ENCODE assay signal across 29 cellular contexts in the genomic region with DNA sequence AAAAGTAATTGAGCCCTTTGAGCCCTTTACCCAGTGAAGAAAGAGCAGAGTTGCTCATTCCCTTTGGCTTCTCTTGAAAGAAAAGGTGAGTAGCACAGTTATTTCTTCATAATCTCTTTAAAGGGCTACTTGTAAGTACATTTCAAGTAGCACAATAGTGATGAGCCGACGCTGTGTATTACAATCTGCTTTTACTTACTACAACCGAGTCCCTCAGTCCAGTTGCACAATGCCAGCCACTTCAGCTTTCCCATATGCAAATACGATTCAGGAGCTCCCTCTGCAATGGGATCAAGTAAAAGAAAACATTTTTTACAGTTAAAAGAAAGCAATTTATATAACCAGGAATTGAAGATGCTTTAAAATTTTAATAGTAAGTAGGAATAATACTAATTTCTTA.
"Had no signal": no experiment of that assay in that cellular context is flagged by ENCODE, and none has a peak within 500 bp of the region (broad histone marks: within the 10 kb centered on the region; RNA-seq: fewer than 3 reads in every experiment).

No MANE protein-coding gene starts in this region.

- H3K36me3 ChIP-seq: left ventricle myocardium inferior, pancreas, prostate gland, stomach, thyroid gland, transverse colon, upper lobe of left lung had no signal

- H3K9me3 Mint-ChIP-seq: immature natural killer cell; naive thymus-derived CD8-positive, alpha-beta T cell; stimulated activated naive B cell treated with anti-CD40 and anti-IgM and Interleukin-4, amounts not matched to agents 10 μg/mL and 1 μg/mL and 100 μg/mL, for 72 hours had no signal

- H3K27ac Mint-ChIP-seq: immature natural killer cell; naive thymus-derived CD8-positive, alpha-beta T cell; nephron; stimulated activated naive B cell treated with anti-CD40 and anti-IgM and Interleukin-4, amounts not matched to agents 10 μg/mL and 1 μg/mL and 100 μg/mL, for 72 hours had no signal

- H3K4me1 Mint-ChIP-seq: immature natural killer cell; nephron; neural crest cell; stimulated activated naive B cell treated with anti-CD40 and anti-IgM and Interleukin-4, amounts not matched to agents 10 μg/mL and 1 μg/mL and 100 μg/mL, for 72 hours had no signal

- H3K27me3 ChIP-seq: pancreas, stomach, testis, thyroid gland, upper lobe of left lung had no signal

- H3K27ac ChIP-seq: left ventricle myocardium inferior, pancreas, prostate gland, skin epidermis, stomach, testis, thyroid gland, transverse colon, upper lobe of left lung had no signal

- H3K36me3 Mint-ChIP-seq: naive thymus-derived CD8-positive, alpha-beta T cell; stimulated activated naive B cell treated with anti-CD40 and anti-IgM and Interleukin-4, amounts not matched to agents 10 μg/mL and 1 μg/mL and 100 μg/mL, for 72 hours had no signal

- H3K4me3 ChIP-seq: left ventricle myocardium inferior, pancreas, prostate gland, skin epidermis, stomach, testis, thyroid gland, transverse colon, upper lobe of left lung had no signal

- ATAC-seq: left colon; naive thymus-derived CD8-positive, alpha-beta T cell; pancreas; right cardiac atrium; sciatic nerve; stimulated activated naive B cell treated with anti-CD40 and anti-IgM and Interleukin-4, amounts not matched to agents 10 μg/mL and 1 μg/mL and 100 μg/mL, for 72 hours; stimulated activated naive CD8-positive, alpha-beta T cell treated with anti-CD3 and anti-CD28 coated beads, Interleukin-15, Interleukin-2, amounts not matched to agents 100 U/mL and 50 U/mL, for 24 hours had no signal

- H3K9me3 ChIP-seq: left ventricle myocardium inferior, pancreas, prostate gland, stomach, testis, thyroid gland, transverse colon, upper lobe of left lung had no signal

- DNase-seq: hypothalamus; immature natural killer cell; kidney; left colon; left ventricle myocardium inferior; mammary epithelial cell; mesenchymal stem cell; naive thymus-derived CD8-positive, alpha-beta T cell; nucleus accumbens; pancreas; posterior cingulate gyrus; retina; right cardiac atrium; stimulated activated CD4-positive, alpha-beta T cell treated with anti-CD3 and anti-CD28 coated beads, Interleukin-12 subunit alpha, Interleukin-12 subunit beta, amount 100 ng/mL, for 4 hours; stimulated activated CD4-positive, alpha-beta T cell treated with anti-CD3 and anti-CD28 coated beads, Interleukin-15, amount 100 ng/mL, for 24 hours; stimulated activated CD4-positive, alpha-beta T cell treated with anti-CD3 and anti-CD28 coated beads, Interleukin-2, amount 100 ng/mL, for 24 hours; stimulated activated CD4-positive, alpha-beta T cell treated with anti-CD3 and anti-CD28 coated beads, Interleukin-4, amount 100 ng/mL, for 1 hour; stimulated activated naive B cell treated with anti-CD40 and anti-IgM and Interleukin-4, amounts not matched to agents 10 μg/mL and 1 μg/mL and 100 μg/mL, for 72 hours; stimulated activated naive CD8-positive, alpha-beta T cell treated with anti-CD3 and anti-CD28 coated beads, Interleukin-15, Interleukin-2, amounts not matched to agents 100 U/mL and 50 U/mL, for 24 hours; stomach; testis; thyroid gland; transverse colon had no signal

- H3K4me3 Mint-ChIP-seq: immature natural killer cell; naive thymus-derived CD8-positive, alpha-beta T cell; nephron; neural crest cell; stimulated activated naive B cell treated with anti-CD40 and anti-IgM and Interleukin-4, amounts not matched to agents 10 μg/mL and 1 μg/mL and 100 μg/mL, for 72 hours had no signal

- H3K4me1 ChIP-seq: left ventricle myocardium inferior, pancreas, prostate gland, stomach, testis, transverse colon, upper lobe of left lung had no signal
